In the genomic region with DNA sequence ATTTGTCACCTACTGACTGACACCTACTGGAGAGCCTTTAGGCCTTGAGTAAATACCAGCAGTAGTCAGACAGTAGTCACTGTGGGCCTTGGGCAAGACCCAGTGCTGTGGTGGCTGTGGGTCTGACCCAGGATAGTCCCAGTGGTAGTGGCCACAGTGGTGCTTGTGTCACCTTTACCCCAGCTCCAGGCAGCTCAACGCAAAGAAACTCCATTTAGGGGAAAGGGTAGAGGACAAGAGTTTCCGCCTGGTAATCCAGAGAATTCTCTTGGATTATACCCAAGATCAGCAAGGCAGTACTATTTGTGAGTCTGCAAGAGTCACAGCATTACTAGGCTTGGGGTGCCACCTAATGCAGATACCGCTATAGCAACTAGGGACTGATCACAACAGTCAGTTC, we compare ENCODE assay signal across 25 cellular contexts.
"Had no signal": no experiment of that assay in that cellular context is flagged by ENCODE, and none has a peak within 500 bp of the region (broad histone marks: within the 10 kb centered on the region; RNA-seq: fewer than 3 reads in every experiment).

No MANE protein-coding gene starts in this region.

- H2AFZ ChIP-seq: neural progenitor cell had no signal

- ATAC-seq: activated T-cell treated with anti-CD3 and anti-CD28 coated beads, Interleukin-2, amount 50 U/mL, for 4 hours; left colon; lower lobe of right lung; stimulated activated naive CD8-positive, alpha-beta T cell treated with anti-CD3 and anti-CD28 coated beads, Interleukin-15, Interleukin-2, amounts not matched to agents 100 U/mL and 50 U/mL, for 24 hours had no signal

- H3K27me3 ChIP-seq: heart right ventricle, neural progenitor cell, thyroid gland had no signal

- H3K9ac ChIP-seq: neural progenitor cell had no signal

- H3K27me3 Mint-ChIP-seq: activated naive CD8-positive, alpha-beta T cell; naive B cell; progenitor cell of endocrine pancreas had no signal

- DNase-seq: activated CD4-positive, alpha-beta T cell treated with anti-CD3 and anti-CD28 coated beads for 4 hours; activated CD4-positive, alpha-beta T cell treated with anti-CD3 and anti-CD28 coated beads, Interleukin-2, amount 50 U/mL, for 48 hours; activated CD4-positive, CD25-positive, alpha-beta regulatory T cell; activated CD8-positive, alpha-beta memory T cell treated with anti-CD3 and anti-CD28 coated beads, Interleukin-2, amount 50 U/mL, for 48 hours; activated naive CD4-positive, alpha-beta T cell; activated T-cell treated with anti-CD3 and anti-CD28 coated beads, Interleukin-2, amount 50 U/mL, for 4 hours; amniotic stem cell; cerebellar nuclear complex; foreskin fibroblast; heart right ventricle; left colon; lower lobe of right lung; naive B cell; retina; stimulated activated CD4-positive, alpha-beta T cell treated with anti-CD3 and anti-CD28 coated beads, Interleukin-4, amount 100 ng/mL, for 24 hours; stimulated activated naive CD8-positive, alpha-beta T cell treated with anti-CD3 and anti-CD28 coated beads, Interleukin-15, Interleukin-2, amounts not matched to agents 100 U/mL and 50 U/mL, for 24 hours; substantia nigra; T1000; thyroid gland had no signal

- H3K4me2 ChIP-seq: neural progenitor cell had no signal

- H3K4me1 Mint-ChIP-seq: neural progenitor cell had no signal

- H3K4me3 Mint-ChIP-seq: activated naive CD8-positive, alpha-beta T cell; activated T-cell treated with anti-CD3 and anti-CD28 coated beads, Interleukin-2, amount 50 U/mL, for 4 hours; naive B cell; neural progenitor cell; T-helper 1 cell treated with Interleukin-12 subunit alpha and Interleukin-12 subunit beta and Interleukin-4 antibody, amounts not matched to agents 30 μg/mL and 1 μg/mL, for 36 hours had no signal

- H3K9me3 ChIP-seq: thyroid gland had no signal

- H3K27ac Mint-ChIP-seq: activated naive CD8-positive, alpha-beta T cell; activated T-helper 2 cell treated with anti-CD3 and anti-CD28 coated beads, Interferon-gamma antibody, Interleukin-2, Interleukin-4, amounts not matched to agents 10 μg/mL and 5 μg/mL and 100 μg/mL, durations not matched to agents 14 hours and 24 hours and 36 hours; neural progenitor cell; progenitor cell of endocrine pancreas; T-helper 1 cell treated with Interleukin-12 subunit alpha and Interleukin-12 subunit beta and Interleukin-4 antibody, amounts not matched to agents 30 μg/mL and 1 μg/mL, for 36 hours had no signal

- H3K36me3 ChIP-seq: heart right ventricle, lower lobe of right lung, neural progenitor cell, thyroid gland had no signal

- H3K27ac ChIP-seq: coronary artery, heart right ventricle, lower lobe of right lung, neural progenitor cell, thyroid gland had no signal

- H3K4me3 ChIP-seq: coronary artery, heart right ventricle, lower lobe of right lung, neural progenitor cell, thyroid gland had no signal

- H3K4me1 ChIP-seq: lower lobe of right lung, neural progenitor cell had no signal
